23 cellular contexts compared by ENCODE assay signal in genomic region chr17:7389924-7390910, GRCh38. TPM values are rescaled to one million over a fixed set of nuclear protein-coding genes. Genes with fewer than 3 reads are reported as not detected.
"Had no signal": no experiment of that assay in that cellular context is flagged by ENCODE, and none has a peak within 500 bp of the region (broad histone marks: within the 10 kb centered on the region; RNA-seq: fewer than 3 reads in every experiment).

No MANE protein-coding gene starts in this region.

- H3K9me3 ChIP-seq: gastrocnemius medialis, left ventricle myocardium inferior, ovary, psoas muscle, upper lobe of right lung had no signal

- H3K4me3 ChIP-seq: gastrocnemius medialis, left ventricle myocardium inferior, ovary, psoas muscle, upper lobe of right lung had no signal

- H3K4me1 ChIP-seq: psoas muscle had no signal

- ATAC-seq: activated T-cell treated with anti-CD3 and anti-CD28 coated beads, Interleukin-2, amount 50 U/mL, for 72 hours; gastrocnemius medialis; psoas muscle; right cardiac atrium; upper lobe of right lung had no signal

- H3K36me3 Mint-ChIP-seq: activated naive CD8-positive, alpha-beta T cell; naive B cell had no signal

- H3K9me3 Mint-ChIP-seq: activated CD4-positive, alpha-beta T cell treated with anti-CD3 and anti-CD28 coated beads, Interleukin-2, amount 10 ng/mL, durations not matched to agents 7 days and 5 days; activated T-cell treated with anti-CD3 and anti-CD28 coated beads, Interleukin-2, amount 50 U/mL, for 72 hours; naive B cell had no signal

- H3K27ac Mint-ChIP-seq: activated CD4-positive, alpha-beta T cell treated with anti-CD3 and anti-CD28 coated beads, Interleukin-2, amount 10 ng/mL, durations not matched to agents 7 days and 5 days; activated naive CD8-positive, alpha-beta T cell; activated T-cell treated with anti-CD3 and anti-CD28 coated beads, Interleukin-2, amount 50 U/mL, for 72 hours had no signal

- H3K4me3 Mint-ChIP-seq: activated CD4-positive, alpha-beta T cell treated with anti-CD3 and anti-CD28 coated beads, Interleukin-2, amount 10 ng/mL, durations not matched to agents 7 days and 5 days; activated naive CD8-positive, alpha-beta T cell; activated T-cell treated with anti-CD3 and anti-CD28 coated beads, Interleukin-2, amount 50 U/mL, for 72 hours had no signal

- H3K27me3 Mint-ChIP-seq: activated CD4-positive, alpha-beta T cell treated with anti-CD3 and anti-CD28 coated beads, Interleukin-2, amount 10 ng/mL, durations not matched to agents 7 days and 5 days; activated naive CD8-positive, alpha-beta T cell; naive B cell had no signal

- H3K27me3 ChIP-seq: gastrocnemius medialis, ovary, upper lobe of right lung had no signal

- DNase-seq: activated CD4-positive, alpha-beta T cell treated with anti-CD3 and anti-CD28 coated beads, Interleukin-2, amount 10 ng/mL, durations not matched to agents 7 days and 5 days; activated CD8-positive, alpha-beta memory T cell treated with anti-CD3 and anti-CD28 coated beads, Interleukin-2, amount 50 U/mL, for 4 hours; activated gamma-delta T cell; activated T-cell treated with anti-CD3 and anti-CD28 coated beads, Interleukin-2, amount 50 U/mL, for 72 hours; amniotic stem cell; gastrocnemius medialis; head of caudate nucleus; left ventricle myocardium inferior; naive B cell; ovary; psoas muscle; stimulated activated CD4-positive, alpha-beta T cell treated with anti-CD3 and anti-CD28 coated beads, Interleukin-4, amount 100 ng/mL, for 4 hours; stimulated activated naive CD4-positive, alpha-beta T cell; upper lobe of right lung had no signal

- H3K27ac ChIP-seq: ovary, psoas muscle, upper lobe of right lung had no signal

- H3K36me3 ChIP-seq: ovary had no signal

RNA-seq across cellular contexts. Expression of gene TNK1, which starts 9.3 kb away (rescaled TPM):
- total RNA-seq: skeletal muscle tissue had no signal

RNA-seq across cellular contexts. Expression of gene SPEM1, which starts 29.9 kb away (rescaled TPM):
- total RNA-seq: activated CD4-positive, alpha-beta T cell treated with anti-CD3 and anti-CD28 coated beads, Interleukin-2, amount 10 ng/mL, durations not matched to agents 7 days and 5 days; cardiac septum; dermis blood vessel endothelial cell; gastrocnemius medialis; kidney epithelial cell; left ventricle myocardium inferior; mononuclear cell; ovary; psoas muscle; right cardiac atrium; skeletal muscle tissue; upper lobe of right lung had no signal
- polyA plus RNA-seq: esophagus, ovary, right cardiac atrium, thymus had no signal
